8 cellular contexts compared by ENCODE assay signal in genomic region chr12:2682301-2683282, GRCh38.
DNase-seq lines count a peak whose midpoint lies in the region; ATAC-seq and TF ChIP-seq lines count a peak whose summit lies in the region.

No MANE protein-coding gene starts in this region.

- H3K27ac Mint-ChIP-seq in CD4-positive, CD25-positive, alpha-beta regulatory T cell = peak overlapping the region; percentile 86 to 100 (median 91)
- peak overlapping the region in 1 of 3 experiments; percentile 88; a peak in 2 of 7 replicates for H3K27ac Mint-ChIP-seq in H9

- H3K27me3 ChIP-seq in CD4-positive, CD25-positive, alpha-beta regulatory T cell (ENCODE audit: control insufficient read depth, insufficient read depth, low read length) = no peaks in the 10 kb centered on the region
- H3K27me3 ChIP-seq in H9 (ENCODE audit: insufficient read depth, low read length) (no peaks in the 10 kb centered on the region), adipocyte (replicated peaks; ENCODE audit: control insufficient read depth, insufficient read depth, low read length) (no peaks in the 10 kb centered on the region)

- no peaks in the 10 kb centered on the region for H3K79me1 ChIP-seq in H9 (ENCODE audit: insufficient read depth, low read depth, low read length, poor library complexity, severe bottlenecking)

- no peak overlapping the region for H2AK5ac ChIP-seq in H9 (ENCODE audit: insufficient read length, low read length)

- peaks cover 2 to 13% (median 8%) of the 10 kb centered on the region in 4 donors for H3K4me1 Mint-ChIP-seq in CD4-positive, CD25-positive, alpha-beta regulatory T cell
- H3K4me1 Mint-ChIP-seq in H9 = peaks cover 19 to 31% of the 10 kb centered on the region in 2 experiments

- peak in 2 of 3 donors; percentile 64 to 76 for DNase-seq in CD4-positive, CD25-positive, alpha-beta regulatory T cell
- DNase-seq in H9 = peak; percentile 91
- DNase-seq in OCI-LY7 (ENCODE audit: low spot score) = peak; percentile 55
- DNase-seq in adipocyte (ENCODE audit: low read depth) = peak; percentile 19
- peak; percentile 63 for DNase-seq in iPS-NIHi11 (ENCODE audit: low spot score)
- DNase-seq in stromal cell of bone marrow (ENCODE audit: low read depth) = peak; percentile 15

- POLR2A ChIA-PET in OCI-LY7 (lab: Charles Lee) = interaction anchor here (0.7 to 1.3 kb wide), 2 partner anchors 9 to 25 kb away, joined by 3 to 5 read pairs; no protein-coding TSS in a partner anchor

- H3K36me3 Mint-ChIP-seq in CD4-positive, CD25-positive, alpha-beta regulatory T cell = no peaks in the 10 kb centered on the region
- peaks cover 2 to 5% (median 2%) of the 10 kb centered on the region in 3 experiments; a peak in 6 of 7 replicates for H3K36me3 Mint-ChIP-seq in H9 (ENCODE audit: insufficient read depth in 1 of 3, low read depth in 3 of 3)

- H3K9ac ChIP-seq in H9 (ENCODE audit: extremely low read depth, insufficient read length, low read length) = no peak overlapping the region
- no peak overlapping the region for H3K9ac ChIP-seq in adipocyte (ENCODE audit: low read length)

- no TSS peak for BruUV-seq in OCI-LY7 (replicated peaks; lab: Mats Ljungman, UMichigan)

- H3T11ph ChIP-seq in H9 (ENCODE audit: low read length) = no peak overlapping the region

- no peak overlapping the region for H2BK20ac ChIP-seq in H9 (ENCODE audit: low read depth, low read length, poor library complexity, severe bottlenecking)

- H3K14ac ChIP-seq in H9 (ENCODE audit: insufficient read depth, low read length) = no peak overlapping the region

- H3K56ac ChIP-seq in H9 (ENCODE audit: insufficient read length, low read depth, low read length) = no peak overlapping the region

- no peaks in the 10 kb centered on the region for H4K20me1 ChIP-seq in H9 (ENCODE audit: control insufficient read depth, insufficient read depth, insufficient read length)
- H4K20me1 ChIP-seq in OCI-LY7 (ENCODE audit: insufficient read depth, low read length) = no peaks in the 10 kb centered on the region

- no peak overlapping the region for H4K5ac ChIP-seq in H9 (ENCODE audit: insufficient read length, low read depth, low read length)

- no peak overlapping the region for H2BK120ac ChIP-seq in H9 (ENCODE audit: low read depth, low read length, poor library complexity, severe bottlenecking)

- TF ChIP-seq CTCF in H9 (conservative IDR thresholded peaks at IDR 0.05) (peak; percentile 67), OCI-LY7 (conservative IDR thresholded peaks at IDR 0.05; ENCODE audit: low read length) (peak; percentile 75)

- peaks cover 7% of the 10 kb centered on the region for H3K27me3 Mint-ChIP-seq in CD4-positive, CD25-positive, alpha-beta regulatory T cell
- H3K27me3 Mint-ChIP-seq in H9 (ENCODE audit: low read depth) = peaks cover 3% of the 10 kb centered on the region; the same call in 1 of the 2 replicates

- H2BK15ac ChIP-seq in H9 (ENCODE audit: low read depth, low read length) = no peak overlapping the region

- no peaks in the 10 kb centered on the region for H3K9me3 ChIP-seq in CD4-positive, CD25-positive, alpha-beta regulatory T cell (ENCODE audit: control insufficient read depth in 2 of 2, low read length in 2 of 2)
- no peaks in the 10 kb centered on the region for H3K9me3 ChIP-seq in H9 (ENCODE audit: control insufficient read depth, low read depth, low read length)
- H3K9me3 ChIP-seq in OCI-LY7 (ENCODE audit: low read length) = no peaks in the 10 kb centered on the region
- no peaks in the 10 kb centered on the region for H3K9me3 ChIP-seq in adipocyte (ENCODE audit: control insufficient read depth, low read length)

- H3K9me2 ChIP-seq in OCI-LY7 (ENCODE audit: insufficient read depth, low read length) = no peaks in the 10 kb centered on the region

- no peak overlapping the region for H3K4ac ChIP-seq in H9 (ENCODE audit: low read depth, low read length)

- no peak overlapping the region for H2AFZ ChIP-seq in H9 (ENCODE audit: low read length)
- no peak overlapping the region for H2AFZ ChIP-seq in OCI-LY7 (ENCODE audit: low read length)

- no peak overlapping the region for H3K27ac ChIP-seq in CD4-positive, CD25-positive, alpha-beta regulatory T cell (ENCODE audit: insufficient read depth, low read length, poor library complexity, severe bottlenecking)
- no peak overlapping the region for H3K27ac ChIP-seq in H9 (ENCODE audit: insufficient read length, low read depth, low read length)
- H3K27ac ChIP-seq in OCI-LY7 (ENCODE audit: low read depth, low read length, poor library complexity, severe bottlenecking) = no peak overlapping the region

- H2BK5ac ChIP-seq in H9 (ENCODE audit: insufficient read length, low read length) = no peak overlapping the region

- peak; percentile 33 to 49 for ATAC-seq in CD4-positive, CD25-positive, alpha-beta regulatory T cell (ENCODE audit: low read depth in 2 of 2)
- ATAC-seq in HG02759 (IDR thresholded peaks at IDR 0.05; ENCODE audit: unreplicated experiment) (no peak), HG03280 (IDR thresholded peaks at IDR 0.05; ENCODE audit: unreplicated experiment) (no peak)

- H2BK12ac ChIP-seq in H9 (ENCODE audit: insufficient read length, low read depth, low read length) = no peak overlapping the region

- no peak overlapping the region for H3K18ac ChIP-seq in H9 (ENCODE audit: insufficient read length, low read depth, low read length)

- no peak overlapping the region for H3K23ac ChIP-seq in H9 (ENCODE audit: insufficient read length, low read depth, low read length)

- H3K4me2 ChIP-seq in H9 (ENCODE audit: insufficient read depth, insufficient read length, low read length) (no peak overlapping the region), OCI-LY7 (ENCODE audit: low read length) (no peak overlapping the region)

- WGBS in H9 (ENCODE audit: extremely low coverage, insufficient read length, low lambda C conversion rate) = no CpG with 5 or more reads among the region's 12 CpGs

- no peaks in the 10 kb centered on the region for H3K4me1 ChIP-seq in CD4-positive, CD25-positive, alpha-beta regulatory T cell (ENCODE audit: control insufficient read depth, insufficient read depth, low read length, poor library complexity, severe bottlenecking)
- H3K4me1 ChIP-seq in H9 (ENCODE audit: insufficient read depth, low read length) (peaks cover 6% of the 10 kb centered on the region), OCI-LY7 (ENCODE audit: insufficient read depth, low read length, poor library complexity, severe bottlenecking) (no peaks in the 10 kb centered on the region), adipocyte (ENCODE audit: control insufficient read depth, insufficient read depth, low read length) (peaks cover 8% of the 10 kb centered on the region)

- intact Hi-C loops in OCI-LY7 (cut with micrococcal nuclease; ENCODE audit: unreplicated experiment) = loop anchor here (1.0 kb wide), 2 partner anchors 97 to 102 kb away; no protein-coding TSS in a partner anchor

- H4K91ac ChIP-seq in H9 (ENCODE audit: insufficient read length, low read depth, low read length) = no peak overlapping the region

- H3K4me3 Mint-ChIP-seq in CD4-positive, CD25-positive, alpha-beta regulatory T cell = peak overlapping the region; percentile 76 to 85 (median 78)
- H3K4me3 Mint-ChIP-seq in H9 = peak overlapping the region in 1 of 2 experiments; percentile 64; a peak in 2 of 5 replicates

- H3K36me3 ChIP-seq in CD4-positive, CD25-positive, alpha-beta regulatory T cell (ENCODE audit: control insufficient read depth, insufficient read depth, low read length) = no peaks in the 10 kb centered on the region
- no peaks in the 10 kb centered on the region for H3K36me3 ChIP-seq in OCI-LY7 (ENCODE audit: insufficient read depth, low read length)
- H3K36me3 ChIP-seq in adipocyte (ENCODE audit: control insufficient read depth, insufficient read depth, low read length, severe bottlenecking) = peaks cover 68% of the 10 kb centered on the region

- CTCF ChIA-PET in OCI-LY7 (lab: Charles Lee; ENCODE audit: unreplicated experiment) = interaction anchor here (1.0 kb wide), 1 partner anchor 9 kb away, joined by 5 read pairs; no protein-coding TSS in a partner anchor

- no peak overlapping the region for H4K8ac ChIP-seq in H9 (replicated peaks; ENCODE audit: insufficient read length, low read depth, low read length)

- no peak overlapping the region for H3K4me3 ChIP-seq in CD4-positive, CD25-positive, alpha-beta regulatory T cell (ENCODE audit: low read depth, low read length)
- H3K4me3 ChIP-seq in OCI-LY7 (ENCODE audit: low read depth, low read length, poor library complexity, severe bottlenecking) = no peak overlapping the region
- no peak overlapping the region for H3K4me3 ChIP-seq in adipocyte (ENCODE audit: low read length)

- no peaks in the 10 kb centered on the region for H3K23me2 ChIP-seq in H9 (ENCODE audit: insufficient read length, low read depth, low read length, poor library complexity, severe bottlenecking)

- no peaks in the 10 kb centered on the region for H3K79me2 ChIP-seq in H9 (ENCODE audit: insufficient read depth, low read length)
- H3K79me2 ChIP-seq in OCI-LY7 (ENCODE audit: insufficient read depth, low read depth, low read length) = no peaks in the 10 kb centered on the region

- H3K9me3 Mint-ChIP-seq in CD4-positive, CD25-positive, alpha-beta regulatory T cell = peaks cover 0 to 4% (median 1%) of the 10 kb centered on the region in 7 donors
- peaks cover 3 to 6% of the 10 kb centered on the region in 2 experiments for H3K9me3 Mint-ChIP-seq in H9

Comparison
In these comparisons a context has a peak if more than half of its experiments do, and no peak if none do; other contexts are left out.
1. ATAC-seq: peak in CD4-positive, CD25-positive, alpha-beta regulatory T cell (2 of 2); none in HG02759 (single experiment) and HG03280 (single experiment).
2. DNase-seq: peak in every context shown above with its lines; median percentile 91 in H9; 70 in CD4-positive, CD25-positive, alpha-beta regulatory T cell; 63 in iPS-NIHi11; 55 in OCI-LY7; 19 in adipocyte; 15 in stromal cell of bone marrow.